24 cellular contexts compared by ENCODE assay signal in genomic region chrX:16120431-16120830, GRCh38. TPM values are rescaled to one million over a fixed set of nuclear protein-coding genes. Genes with fewer than 3 reads are reported as not detected.
A peak's percentile ranks its signal among the peaks of the same experiment; 100 is the strongest.
DNase-seq lines count a peak whose midpoint lies in the region; ATAC-seq and TF ChIP-seq lines count a peak whose summit lies in the region.
"Had no signal": no experiment of that assay in that cellular context is flagged by ENCODE, and none has a peak within 500 bp of the region (broad histone marks: within the 10 kb centered on the region; RNA-seq: fewer than 3 reads in every experiment).

No MANE protein-coding gene starts in this region.

- DNase-seq in T-helper 1 cell (no peak), GM12865 (ENCODE audit: low read depth) (peak; percentile 35), OCI-LY7 (ENCODE audit: low spot score) (peak; percentile 27), psoas muscle (no peak), NCI-H2227 treated with DMSO at 0.1 percent for 48 hours (lab: John Stamatoyannopoulos, UW) (no peak), COLO668 (lab: John Stamatoyannopoulos, UW; ENCODE audit: unreplicated experiment) (no peak)
- no peak for DNase-seq in activated CD4-positive, alpha-beta memory T cell treated with anti-CD3 and anti-CD28 coated beads for 36 hours
- DNase-seq: activated CD4-positive, alpha-beta T cell treated with anti-CD3 and anti-CD28 coated beads for 36 hours; body of pancreas; CD4-positive, alpha-beta T cell; DMS79; hypothalamus; naive thymus-derived CD8-positive, alpha-beta T cell; NCI-H2081; posterior cingulate gyrus; small intestine; stimulated activated CD4-positive, alpha-beta T cell treated with anti-CD3 and anti-CD28 coated beads, Interleukin-4, amount 100 ng/mL, for 24 hours had no signal

- H3K4me3 ChIP-seq in GM12865 (ENCODE audit: low read depth, low read length) (no peak overlapping the region), OCI-LY7 (ENCODE audit: low read depth, low read length, poor library complexity, severe bottlenecking) (peak overlapping the region; percentile 39), psoas muscle (no peak overlapping the region)
- H3K4me3 ChIP-seq: body of pancreas had no signal

- H3K27me3 ChIP-seq in psoas muscle (ENCODE audit: insufficient read depth in 3 of 3, low read length in 2 of 3), result peaks cover 0 to 4% (median 0%) of the 10 kb centered on the region in 3 donors
- H3K27me3 ChIP-seq: body of pancreas had no signal

- peaks cover 19% of the 10 kb centered on the region for H3K4me1 Mint-ChIP-seq in T-helper 1 cell treated with Interleukin-12 subunit alpha and Interleukin-12 subunit beta and Interleukin-4 antibody, amounts not matched to agents 30 μg/mL and 1 μg/mL, for 36 hours (ENCODE audit: low read depth)
- peaks cover 19% of the 10 kb centered on the region for H3K4me1 Mint-ChIP-seq in activated CD4-positive, alpha-beta memory T cell treated with anti-CD3 and anti-CD28 coated beads for 36 hours (ENCODE audit: low read depth)

- H4K20me1 ChIP-seq in OCI-LY7 (ENCODE audit: insufficient read depth, low read length), result no peaks in the 10 kb centered on the region

- H3K4me1 ChIP-seq in OCI-LY7 (ENCODE audit: insufficient read depth, low read length, poor library complexity, severe bottlenecking) (peaks cover 74% of the 10 kb centered on the region), psoas muscle (no peaks in the 10 kb centered on the region)

- H3K79me2 ChIP-seq in OCI-LY7 (ENCODE audit: insufficient read depth, low read depth, low read length), result no peaks in the 10 kb centered on the region

- POLR2A ChIA-PET in OCI-LY7 (lab: Charles Lee), result interaction anchor here (0.6 to 0.7 kb wide), 3 partner anchors 13 to 590 kb away, joined by 3 to 4 read pairs (median 4); no protein-coding TSS in a partner anchor
- POLR2A ChIA-PET in activated CD4-positive, alpha-beta memory T cell treated with anti-CD3 and anti-CD28 coated beads for 36 hours (lab: Charles Lee), result no interaction called here

- H3K27ac ChIP-seq in OCI-LY7 (ENCODE audit: low read depth, low read length, poor library complexity, severe bottlenecking) (peak overlapping the region; percentile 94), psoas muscle (peak overlapping the region; percentile 16)
- H3K27ac ChIP-seq: body of pancreas had no signal

- peak in 3 of 4 donors; percentile 52 to 67 (median 67) for ATAC-seq in psoas muscle
- ATAC-seq: body of pancreas; naive thymus-derived CD8-positive, alpha-beta T cell; Panc1 had no signal

- BruUV-seq in OCI-LY7 (replicated peaks; lab: Mats Ljungman, UMichigan), result no TSS peak

- no peak for TF ChIP-seq CTCF in GM12865 (IDR thresholded peaks at IDR 0.05; ENCODE audit: insufficient read depth, low read depth, low read length, missing control alignments)
- TF ChIP-seq CTCF in OCI-LY7 (conservative IDR thresholded peaks at IDR 0.05; ENCODE audit: low read length), result no peak
- no peak for TF ChIP-seq CTCF in psoas muscle (IDR thresholded peaks at IDR 0.05)

- H3K4me2 ChIP-seq in OCI-LY7 (ENCODE audit: low read length), result peak overlapping the region; percentile 78

- no peaks in the 10 kb centered on the region for H3K9me3 Mint-ChIP-seq in T-helper 1 cell treated with Interleukin-12 subunit alpha and Interleukin-12 subunit beta and Interleukin-4 antibody, amounts not matched to agents 30 μg/mL and 1 μg/mL, for 36 hours
- no peaks in the 10 kb centered on the region for H3K9me3 Mint-ChIP-seq in activated CD4-positive, alpha-beta memory T cell treated with anti-CD3 and anti-CD28 coated beads for 36 hours
- H3K9me3 Mint-ChIP-seq: CD4-positive, alpha-beta T cell had no signal

- WGBS in psoas muscle, 3 donors, result 36 to 86% (median 69%) methylated on average over 3 of the region's 3 CpGs

- H3K9me3 ChIP-seq in OCI-LY7 (ENCODE audit: low read length), result peaks cover 20% of the 10 kb centered on the region
- peaks cover 7% of the 10 kb centered on the region for H3K9me3 ChIP-seq in psoas muscle
- H3K9me3 ChIP-seq: body of pancreas had no signal

- H3K27ac Mint-ChIP-seq in T-helper 1 cell treated with Interleukin-12 subunit alpha and Interleukin-12 subunit beta and Interleukin-4 antibody, amounts not matched to agents 30 μg/mL and 1 μg/mL, for 36 hours, result no peak overlapping the region
- H3K27ac Mint-ChIP-seq in activated CD4-positive, alpha-beta memory T cell treated with anti-CD3 and anti-CD28 coated beads for 36 hours, result no peak overlapping the region
- H3K27ac Mint-ChIP-seq: activated CD4-positive, alpha-beta T cell treated with anti-CD3 and anti-CD28 coated beads for 36 hours; CD4-positive, alpha-beta T cell had no signal

- CTCF ChIA-PET in OCI-LY7 (lab: Charles Lee; ENCODE audit: unreplicated experiment), result no interaction called here
- CTCF ChIA-PET in activated CD4-positive, alpha-beta memory T cell treated with anti-CD3 and anti-CD28 coated beads for 36 hours (lab: Charles Lee), result no interaction called here

- peak overlapping the region; percentile 14 for H3K4me3 Mint-ChIP-seq in T-helper 1 cell treated with Interleukin-12 subunit alpha and Interleukin-12 subunit beta and Interleukin-4 antibody, amounts not matched to agents 30 μg/mL and 1 μg/mL, for 36 hours
- H3K4me3 Mint-ChIP-seq in activated CD4-positive, alpha-beta memory T cell treated with anti-CD3 and anti-CD28 coated beads for 36 hours, result no peak overlapping the region
- H3K4me3 Mint-ChIP-seq: activated CD4-positive, alpha-beta T cell treated with anti-CD3 and anti-CD28 coated beads for 36 hours; activated naive CD8-positive, alpha-beta T cell; CD4-positive, alpha-beta T cell; naive thymus-derived CD8-positive, alpha-beta T cell had no signal

- intact Hi-C loops in OCI-LY7 (cut with micrococcal nuclease; ENCODE audit: unreplicated experiment), result loop anchor here (5.0 kb wide), 2 partner anchors 188 to 268 kb away; partner anchors contain the start of gene AP1S2
- intact Hi-C loops in psoas muscle (cut with DNase I), result loop anchor here in 1 of 2 donors (10.0 kb wide), 2 partner anchors 544 to 574 kb away; no protein-coding TSS in a partner anchor
- intact Hi-C loops in activated CD4-positive, alpha-beta memory T cell treated with anti-CD3 and anti-CD28 coated beads for 36 hours (cut with micrococcal nuclease), result loop anchor here (10.0 kb wide), 1 partner anchor 554 kb away; no protein-coding TSS in a partner anchor

- H3K9me2 ChIP-seq in OCI-LY7 (ENCODE audit: insufficient read depth, low read length), result no peaks in the 10 kb centered on the region

- H3K36me3 Mint-ChIP-seq in T-helper 1 cell treated with Interleukin-12 subunit alpha and Interleukin-12 subunit beta and Interleukin-4 antibody, amounts not matched to agents 30 μg/mL and 1 μg/mL, for 36 hours (ENCODE audit: low read depth), result peaks cover 4% of the 10 kb centered on the region
- no peaks in the 10 kb centered on the region for H3K36me3 Mint-ChIP-seq in activated CD4-positive, alpha-beta memory T cell treated with anti-CD3 and anti-CD28 coated beads for 36 hours
- H3K36me3 Mint-ChIP-seq: activated naive CD8-positive, alpha-beta T cell; naive thymus-derived CD8-positive, alpha-beta T cell had no signal

- peaks cover 4% of the 10 kb centered on the region; the same call in 1 of the 2 replicates for H3K36me3 ChIP-seq in OCI-LY7 (ENCODE audit: insufficient read depth, low read length)
- no peaks in the 10 kb centered on the region for H3K36me3 ChIP-seq in psoas muscle (ENCODE audit: insufficient read depth in 1 of 2, low read depth in 1 of 2)

- peaks cover 21% of the 10 kb centered on the region for H3K27me3 Mint-ChIP-seq in T-helper 1 cell treated with Interleukin-12 subunit alpha and Interleukin-12 subunit beta and Interleukin-4 antibody, amounts not matched to agents 30 μg/mL and 1 μg/mL, for 36 hours (ENCODE audit: low read depth)
- peaks cover 6% of the 10 kb centered on the region for H3K27me3 Mint-ChIP-seq in activated CD4-positive, alpha-beta memory T cell treated with anti-CD3 and anti-CD28 coated beads for 36 hours

- no peak overlapping the region; the same call in 1 of the 2 replicates for H2AFZ ChIP-seq in OCI-LY7 (ENCODE audit: low read length)

RNA-seq across cellular contexts. Expression of gene GRPR, which starts 2.9 kb away (rescaled TPM):
- 0.47 TPM in 1 of 2 replicates, not detected in the other for total RNA-seq in OCI-LY7 (2014; rRNA removed; shearing (Covaris generic))
- total RNA-seq in OCI-LY7 (2022) (0.31 TPM in 1 of 2 replicates, not detected in the other), psoas muscle (under 1 TPM; 0.32 to 0.60 (median 0.36) TPM)
- under 1 TPM in 2 of 3 donors, not detected in 1; 0.05 to 0.06 TPM for polyA plus RNA-seq in psoas muscle
- not detected for total RNA-seq in activated CD4-positive, alpha-beta memory T cell treated with anti-CD3 and anti-CD28 coated beads for 36 hours
- total RNA-seq: activated CD4-positive, alpha-beta T cell treated with anti-CD3 and anti-CD28 coated beads for 36 hours; H4 had no signal
- polyA plus RNA-seq: naive thymus-derived CD8-positive, alpha-beta T cell had no signal

RNA-seq across cellular contexts. Expression of gene MAGEB17, which starts 46.9 kb away (rescaled TPM):
- total RNA-seq in OCI-LY7 (2014; rRNA removed; shearing (Covaris generic)), result not detected in 2 replicates
- not detected in 2 replicates for total RNA-seq in OCI-LY7 (2022)
- under 1 TPM in 1 of 4 donors, not detected in 3; 0.26 TPM for total RNA-seq in psoas muscle
- polyA plus RNA-seq in psoas muscle, result under 1 TPM; 0.08 to 0.17 (median 0.13) TPM
- total RNA-seq in activated CD4-positive, alpha-beta memory T cell treated with anti-CD3 and anti-CD28 coated beads for 36 hours, result not detected
- total RNA-seq: activated CD4-positive, alpha-beta T cell treated with anti-CD3 and anti-CD28 coated beads for 36 hours; CD4-positive, alpha-beta T cell; H4; lung microvascular endothelial cell; naive thymus-derived CD8-positive, alpha-beta T cell; SK-MEL-5 had no signal
- polyA plus RNA-seq: keratinocyte; naive thymus-derived CD8-positive, alpha-beta T cell; small intestine had no signal

Comparison
In these comparisons a context has a peak if more than half of its experiments do, and no peak if none do; other contexts are left out.
1. DNase-seq: peak in GM12865 (single experiment) and OCI-LY7 (single experiment); none in T-helper 1 cell (0 of 5), psoas muscle (0 of 2), NCI-H2227 treated with DMSO at 0.1 percent for 48 hours (single experiment), activated CD4-positive, alpha-beta memory T cell treated with anti-CD3 and anti-CD28 coated beads for 36 hours (single experiment) and COLO668 (single experiment).